In the genomic region with DNA sequence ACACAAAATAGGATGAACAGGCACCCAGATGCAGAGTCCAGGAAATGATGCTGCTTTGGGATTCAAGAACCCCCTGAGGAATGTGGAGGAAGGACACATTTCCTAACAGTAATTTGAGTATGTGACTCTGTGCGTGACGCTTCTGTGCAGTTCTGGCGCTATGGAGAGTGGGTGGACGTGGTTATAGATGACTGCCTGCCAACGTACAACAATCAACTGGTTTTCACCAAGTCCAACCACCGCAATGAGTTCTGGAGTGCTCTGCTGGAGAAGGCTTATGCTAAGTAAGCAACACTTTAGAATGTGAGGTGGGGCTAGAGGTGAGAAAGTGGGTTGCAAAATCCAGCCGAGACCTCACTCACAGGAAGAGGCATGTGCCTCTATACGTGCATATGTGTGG, we compare ENCODE assay signal across 1 cellular context.
TF ChIP-seq lines count a peak whose summit lies in the region.

No MANE protein-coding gene starts in this region.

TF ChIP-seq in H1, 55 proteins besides CTCF, POLR2A, EP300 and RAD21:
- no peak for TF ChIP-seq SRF (IDR thresholded peaks at IDR 0.05; ENCODE audit: low read depth, low read length)
